In the genomic region with DNA sequence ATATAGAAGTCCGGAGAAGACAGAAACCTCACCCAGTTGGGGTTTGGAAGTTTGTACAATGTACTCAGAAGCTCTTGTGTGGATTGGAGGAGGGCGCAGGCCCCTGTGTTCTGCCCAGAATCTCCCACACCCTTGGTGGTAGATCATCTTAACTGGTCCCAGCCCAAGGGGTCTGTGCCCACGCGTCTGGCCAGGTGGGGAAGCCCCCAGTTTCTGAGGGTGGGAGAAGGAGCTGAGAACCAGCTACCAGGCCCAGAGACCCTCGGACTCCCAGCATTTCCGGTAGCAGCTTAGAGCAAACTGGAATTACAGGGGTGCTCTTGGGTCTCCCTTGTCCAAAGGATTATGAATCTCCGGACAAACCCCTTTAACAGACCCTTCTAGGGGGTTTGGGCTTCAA, we compare ENCODE assay signal across 9 cellular contexts. TPM values are rescaled to one million over a fixed set of nuclear protein-coding genes. Genes with fewer than 3 reads are reported as not detected.
A peak's percentile ranks its signal among the peaks of the same experiment; 100 is the strongest.
DNase-seq lines count a peak whose midpoint lies in the region; ATAC-seq, FAIRE-seq and TF ChIP-seq lines count a peak whose summit lies in the region.
"Had no signal": no experiment of that assay in that cellular context is flagged by ENCODE, and none has a peak within 500 bp of the region (broad histone marks: within the 10 kb centered on the region; RNA-seq: fewer than 3 reads in every experiment).

No MANE protein-coding gene starts in this region.

- CTCF ChIA-PET in endothelial cell of umbilical vein (lab: Charles Lee): interaction anchor here (0.8 to 4.5 kb wide), 13 partner anchors 9 to 58 kb away, joined by 3 to 47 read pairs (median 6); a partner anchor contains a TSS

- 0 out of 2 replicates have a peak overlapping the region, but pooled peaks have one; percentile 98 for H3K4me3 ChIP-seq in BLaER1
- peak overlapping the region; percentile 93 for H3K4me3 ChIP-seq in OCI-LY3 (ENCODE audit: low read length)
- no peak overlapping the region for H3K4me3 ChIP-seq in endothelial cell of umbilical vein (replicated peaks in 1 of 3; ENCODE audit: insufficient read depth in 1 of 3, low read depth in 1 of 3, low read length in 3 of 3)
- peak overlapping the region; percentile 60 for H3K4me3 ChIP-seq in parathyroid adenoma (ENCODE audit: low read depth, low read length)

- ATAC-seq in GM18907 (IDR thresholded peaks at IDR 0.05; ENCODE audit: unreplicated experiment) (no peak), HG03457 (IDR thresholded peaks at IDR 0.05; ENCODE audit: unreplicated experiment) (no peak)

- TF ChIP-seq CTCF in OCI-LY3 (IDR thresholded peaks at IDR 0.05; ENCODE audit: low read depth, low read length): no peak
- no peak for TF ChIP-seq CTCF in endothelial cell of umbilical vein (IDR thresholded peaks at IDR 0.05; ENCODE audit: extremely low read depth in 1 of 2, insufficient read depth in 1 of 2, low read depth in 1 of 2, low read length in 2 of 2)
- TF ChIP-seq CTCF in parathyroid adenoma (IDR thresholded peaks at IDR 0.05): no peak

- H3K4me2 ChIP-seq in BLaER1 (peak overlapping the region; percentile 97), OCI-LY3 (ENCODE audit: low read length) (peak overlapping the region; percentile 99), endothelial cell of umbilical vein (ENCODE audit: insufficient read depth, low read length) (peak overlapping the region; percentile 79), parathyroid adenoma (ENCODE audit: low read length) (peak overlapping the region; percentile 85)

- H3K9ac ChIP-seq in BLaER1 (peak overlapping the region; percentile 20; the same call in 1 of the 2 replicates), OCI-LY3 (ENCODE audit: low read length) (peak overlapping the region; percentile 100), endothelial cell of umbilical vein (replicated peaks; ENCODE audit: extremely low read depth, insufficient read depth, low read length) (no peak overlapping the region), parathyroid adenoma (no peak overlapping the region)

- H3K79me2 ChIP-seq in OCI-LY3 (ENCODE audit: low read length): peaks cover 48% of the 10 kb centered on the region
- peaks cover 29% of the 10 kb centered on the region for H3K79me2 ChIP-seq in endothelial cell of umbilical vein (ENCODE audit: control insufficient read depth, insufficient read depth, low read length)
- peaks cover under 1% of the 10 kb centered on the region for H3K79me2 ChIP-seq in parathyroid adenoma

- no peaks in the 10 kb centered on the region for H3K27me3 ChIP-seq in BLaER1
- H3K27me3 ChIP-seq in OCI-LY3 (ENCODE audit: low read depth, low read length): no peaks in the 10 kb centered on the region
- H3K27me3 ChIP-seq in endothelial cell of umbilical vein (ENCODE audit: control insufficient read depth in 2 of 2, insufficient read depth in 2 of 2, low read length in 2 of 2): no peaks in the 10 kb centered on the region
- H3K27me3 ChIP-seq in parathyroid adenoma (ENCODE audit: control insufficient read depth, insufficient read depth, low read length): no peaks in the 10 kb centered on the region

- H4K20me1 ChIP-seq in BLaER1 (peaks cover 10% of the 10 kb centered on the region), OCI-LY3 (ENCODE audit: insufficient read depth, low read length) (no peaks in the 10 kb centered on the region), endothelial cell of umbilical vein (replicated peaks; ENCODE audit: control insufficient read depth, extremely low read depth, insufficient read depth, low read length) (no peaks in the 10 kb centered on the region)

- DNase-seq in endothelial cell of umbilical vein (ENCODE audit: low read depth, low spot score) (no peak), midbrain (lab: John Stamatoyannopoulos, UW) (no peak), mucosa of gallbladder (ENCODE audit: low spot score) (no peak)

- no peaks in the 10 kb centered on the region for H3K36me3 ChIP-seq in BLaER1
- H3K36me3 ChIP-seq in OCI-LY3 (replicated peaks; ENCODE audit: low read depth, low read length): peaks cover 20% of the 10 kb centered on the region
- no peaks in the 10 kb centered on the region for H3K36me3 ChIP-seq in endothelial cell of umbilical vein (ENCODE audit: control insufficient read depth in 2 of 2, extremely low read depth in 1 of 2, insufficient read depth in 2 of 2, low read length in 2 of 2)
- H3K36me3 ChIP-seq in parathyroid adenoma (ENCODE audit: control insufficient read depth, insufficient read depth, low read length): no peaks in the 10 kb centered on the region

- dilution Hi-C loops in endothelial cell of umbilical vein (cut with MboI; ENCODE audit: extremely low pct_ligation_motif_present, low sequenced_read_pairs): no loop called here

- POLR2A ChIA-PET in endothelial cell of umbilical vein (lab: Charles Lee): no interaction called here

- H3K4me1 ChIP-seq in BLaER1: peaks cover 40% of the 10 kb centered on the region
- H3K4me1 ChIP-seq in OCI-LY3 (ENCODE audit: low read length): peaks cover 38% of the 10 kb centered on the region
- peaks cover 20% of the 10 kb centered on the region for H3K4me1 ChIP-seq in endothelial cell of umbilical vein (ENCODE audit: control insufficient read depth, extremely low read depth, insufficient read depth, low read length)
- H3K4me1 ChIP-seq in parathyroid adenoma: peaks cover 17% of the 10 kb centered on the region

- no peak for TF ChIP-seq POLR2A in endothelial cell of umbilical vein (IDR thresholded peaks at IDR 0.05; ENCODE audit: low read depth, low read length)

- BruUV-seq in endothelial cell of umbilical vein (replicated peaks; lab: Mats Ljungman, UMichigan): no TSS peak

- H2AFZ ChIP-seq in OCI-LY3 (ENCODE audit: low read depth, low read length): no peak overlapping the region
- H2AFZ ChIP-seq in endothelial cell of umbilical vein (ENCODE audit: low read depth, low read length): no peak overlapping the region
- peak overlapping the region; percentile 100 for H2AFZ ChIP-seq in parathyroid adenoma

- H3K9me1 ChIP-seq in endothelial cell of umbilical vein (replicated peaks; ENCODE audit: control insufficient read depth, extremely low read depth, insufficient read depth, low read length): no peaks in the 10 kb centered on the region

- H3K9me3 ChIP-seq in BLaER1 (no peaks in the 10 kb centered on the region), OCI-LY3 (ENCODE audit: insufficient read depth, low read length) (no peaks in the 10 kb centered on the region), endothelial cell of umbilical vein (replicated peaks; ENCODE audit: control insufficient read depth, insufficient read depth, low read length) (no peaks in the 10 kb centered on the region), parathyroid adenoma (ENCODE audit: control insufficient read depth, low read length) (no peaks in the 10 kb centered on the region)

- intact Hi-C loops in endothelial cell of umbilical vein (cut with micrococcal nuclease): loop anchor here (1.0 kb wide), 3 partner anchors 9 to 58 kb away; no protein-coding TSS in a partner anchor

- no peak for FAIRE-seq in endothelial cell of umbilical vein (lab: Jason Lieb, UNC)

- H3K27ac ChIP-seq in BLaER1: peak overlapping the region; percentile 88
- peak overlapping the region; percentile 98 for H3K27ac ChIP-seq in OCI-LY3 (ENCODE audit: low read length)
- H3K27ac ChIP-seq in endothelial cell of umbilical vein (ENCODE audit: insufficient read depth, low read depth, low read length): peak overlapping the region; percentile 76
- H3K27ac ChIP-seq in parathyroid adenoma: peak overlapping the region; percentile 76

RNA-seq across cellular contexts. Expression of a gene that starts 2.3 kb away (rescaled TPM):
- total RNA-seq in endothelial cell of umbilical vein (58.3 and 60.2 TPM in 2 replicates), mucosa of gallbladder (61.5 TPM)
- 17.7 and 20.1 TPM in 2 replicates for polyA plus RNA-seq in endothelial cell of umbilical vein
- 16.0 and 16.9 TPM in 2 replicates for polyA plus RNA-seq in endothelial cell of umbilical vein (2011; cell fraction: cytosol; rRNA removed)
- polyA plus RNA-seq in endothelial cell of umbilical vein (2011; cell fraction: nucleus; rRNA removed): 34.5 and 47.2 TPM in 2 replicates
- 29.3 and 35.0 TPM in 2 replicates for polyA plus RNA-seq in endothelial cell of umbilical vein (2012)
- 19.7 and 28.9 TPM in 2 replicates for polyA minus RNA-seq in endothelial cell of umbilical vein
- polyA minus RNA-seq in endothelial cell of umbilical vein (2011; cell fraction: cytosol; rRNA and poly(A)+ RNA removed): 23.5 TPM
- 7.6 and 14.2 TPM in 2 replicates for polyA minus RNA-seq in endothelial cell of umbilical vein (2011; cell fraction: nucleus; rRNA and poly(A)+ RNA removed)

RNA-seq across cellular contexts. Expression of a gene that starts 13.1 kb away (rescaled TPM):
- not detected in 2 replicates for total RNA-seq in endothelial cell of umbilical vein
- polyA plus RNA-seq in endothelial cell of umbilical vein: not detected in 2 replicates
- not detected in 2 replicates for polyA plus RNA-seq in endothelial cell of umbilical vein (2011; cell fraction: cytosol; rRNA removed)
- polyA plus RNA-seq in endothelial cell of umbilical vein (2011; cell fraction: nucleus; rRNA removed): not detected in 2 replicates
- polyA plus RNA-seq in endothelial cell of umbilical vein (2012): not detected in 2 replicates
- polyA minus RNA-seq in endothelial cell of umbilical vein: not detected in 2 replicates
- polyA minus RNA-seq in endothelial cell of umbilical vein (2011; cell fraction: cytosol; rRNA and poly(A)+ RNA removed): not detected
- not detected in 2 replicates for polyA minus RNA-seq in endothelial cell of umbilical vein (2011; cell fraction: nucleus; rRNA and poly(A)+ RNA removed)
- 23.5 TPM for total RNA-seq in mucosa of gallbladder
- total RNA-seq: M059J had no signal

RNA-seq across cellular contexts. Expression of a gene that starts 22.8 kb away (rescaled TPM):
- total RNA-seq in endothelial cell of umbilical vein (15.6 and 16.1 TPM in 2 replicates), mucosa of gallbladder (8.8 TPM)
- polyA plus RNA-seq in endothelial cell of umbilical vein: 6.8 and 9.6 TPM in 2 replicates
- 3.5 and 5.3 TPM in 2 replicates for polyA plus RNA-seq in endothelial cell of umbilical vein (2011; cell fraction: cytosol; rRNA removed)
- 18.2 and 24.4 TPM in 2 replicates for polyA plus RNA-seq in endothelial cell of umbilical vein (2011; cell fraction: nucleus; rRNA removed)
- polyA plus RNA-seq in endothelial cell of umbilical vein (2012): 6.7 and 12.8 TPM in 2 replicates
- 5.2 and 7.0 TPM in 2 replicates for polyA minus RNA-seq in endothelial cell of umbilical vein
- not detected for polyA minus RNA-seq in endothelial cell of umbilical vein (2011; cell fraction: cytosol; rRNA and poly(A)+ RNA removed)
- 5.3 and 9.3 TPM in 2 replicates for polyA minus RNA-seq in endothelial cell of umbilical vein (2011; cell fraction: nucleus; rRNA and poly(A)+ RNA removed)

RNA-seq across cellular contexts. Expression of a gene that starts 48.7 kb away (rescaled TPM):
- total RNA-seq in endothelial cell of umbilical vein (0.07 and 0.23 TPM in 2 replicates), mucosa of gallbladder (421 TPM)
- polyA plus RNA-seq in endothelial cell of umbilical vein: 0.02 and 0.07 TPM in 2 replicates
- polyA plus RNA-seq in endothelial cell of umbilical vein (2011; cell fraction: cytosol; rRNA removed): 0.09 and 0.27 TPM in 2 replicates
- polyA plus RNA-seq in endothelial cell of umbilical vein (2011; cell fraction: nucleus; rRNA removed): 0.34 and 2.0 TPM in 2 replicates
- 0.35 and 2.1 TPM in 2 replicates for polyA plus RNA-seq in endothelial cell of umbilical vein (2012)
- 0.19 and 0.38 TPM in 2 replicates for polyA minus RNA-seq in endothelial cell of umbilical vein
- polyA minus RNA-seq in endothelial cell of umbilical vein (2011; cell fraction: cytosol; rRNA and poly(A)+ RNA removed): 18.7 TPM
- polyA minus RNA-seq in endothelial cell of umbilical vein (2011; cell fraction: nucleus; rRNA and poly(A)+ RNA removed): 0.14 and 1.6 TPM in 2 replicates

RNA-seq across cellular contexts. Expression of a gene that starts 57.6 kb away (rescaled TPM):
- 17.4 and 21.3 TPM in 2 replicates for total RNA-seq in endothelial cell of umbilical vein
- polyA plus RNA-seq in endothelial cell of umbilical vein: 114 and 142 TPM in 2 replicates
- 55.0 and 58.8 TPM in 2 replicates for polyA plus RNA-seq in endothelial cell of umbilical vein (2011; cell fraction: cytosol; rRNA removed)
- 35.9 and 46.0 TPM in 2 replicates for polyA plus RNA-seq in endothelial cell of umbilical vein (2011; cell fraction: nucleus; rRNA removed)
- polyA plus RNA-seq in endothelial cell of umbilical vein (2012): 18.9 and 24.0 TPM in 2 replicates
- polyA minus RNA-seq in endothelial cell of umbilical vein: 45.9 and 79.9 TPM in 2 replicates
- 43.0 TPM for polyA minus RNA-seq in endothelial cell of umbilical vein (2011; cell fraction: cytosol; rRNA and poly(A)+ RNA removed)
- polyA minus RNA-seq in endothelial cell of umbilical vein (2011; cell fraction: nucleus; rRNA and poly(A)+ RNA removed): 26.8 and 33.9 TPM in 2 replicates
- 64.7 TPM for total RNA-seq in mucosa of gallbladder

Comparison
In these comparisons a context has a peak if more than half of its experiments do, and no peak if none do; other contexts are left out.
1. H3K4me3 ChIP-seq: peak in BLaER1 (single experiment), OCI-LY3 (single experiment) and parathyroid adenoma (single experiment); none in endothelial cell of umbilical vein (0 of 3).
2. H3K9ac ChIP-seq: peak in BLaER1 (single experiment) and OCI-LY3 (single experiment); none in endothelial cell of umbilical vein (single experiment) and parathyroid adenoma (single experiment).
3. RNA of a gene that starts 13.1 kb away (total RNA-seq): 23.5 TPM in mucosa of gallbladder (single experiment); not detected in endothelial cell of umbilical vein; every median in the first group is over 10 times any median in the second.
4. Peak in every context shown above with its lines, with median percentiles within 50 percentile points of each other: H3K27ac ChIP-seq and H3K4me2 ChIP-seq.